ENCODE assay signal across 8 cellular contexts in the genomic region with DNA sequence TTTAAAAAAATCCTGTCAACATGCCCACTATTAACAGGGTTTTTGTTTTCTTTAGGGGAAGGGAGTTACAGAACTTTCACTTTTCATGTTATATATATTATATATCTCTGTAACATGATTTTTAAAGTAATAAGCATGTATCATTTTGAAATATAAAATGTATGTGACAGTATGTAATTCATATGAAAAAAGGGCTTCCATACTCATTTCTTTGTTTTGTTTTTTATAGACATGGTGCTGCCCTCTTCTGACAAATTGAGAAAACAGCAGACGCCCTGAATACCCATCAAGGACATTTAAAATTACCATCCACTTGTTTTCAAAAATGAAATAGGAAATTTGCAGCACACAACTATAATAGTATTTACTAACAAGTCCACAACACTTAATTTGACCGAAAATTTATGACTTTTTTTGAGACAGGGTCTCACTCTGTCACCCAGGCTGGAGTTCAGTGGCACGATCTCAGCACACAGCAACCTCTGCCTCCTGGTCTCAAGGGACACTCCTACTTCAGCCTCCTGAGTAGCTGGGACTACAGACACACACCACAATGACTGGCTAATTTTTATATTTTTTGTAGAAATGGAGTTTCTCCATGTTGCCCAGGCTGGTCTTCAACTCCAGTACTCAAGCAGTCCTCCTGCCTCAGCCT. TPM values are rescaled to one million over a fixed set of nuclear protein-coding genes. Genes with fewer than 3 reads are reported as not detected.
DNase-seq lines count a peak whose midpoint lies in the region; ATAC-seq and TF ChIP-seq lines count a peak whose summit lies in the region.

No MANE protein-coding gene starts in this region.

- no peak overlapping the region for H3K4me3 Mint-ChIP-seq in WTC11

- DNase-seq in NCI-H1436 (lab: John Stamatoyannopoulos, UW), result peak; percentile 9
- no peak for DNase-seq in NCI-H1436 treated with DMSO at 0.1 percent for 48 hours (lab: John Stamatoyannopoulos, UW)
- peak; percentile 48 for DNase-seq in HT-29 (ENCODE audit: low spot score)
- no peak for DNase-seq in WTC11 (ENCODE audit: low spot score)
- no peak for DNase-seq in left ventricle myocardium superior
- DNase-seq in stromal cell of bone marrow (ENCODE audit: low read depth), result peak; percentile 38
- no peak for DNase-seq in sciatic nerve (ENCODE audit: low spot score)
- no peak for DNase-seq in nucleus accumbens (lab: John Stamatoyannopoulos, UW)

- intact Hi-C loops in left ventricle myocardium superior (cut with micrococcal nuclease) (no loop called here), sciatic nerve (cut with DNase I) (no loop called here)

- no peaks in the 10 kb centered on the region for H3K27me3 Mint-ChIP-seq in WTC11 (ENCODE audit: low read depth)

- peak; percentile 56 for ATAC-seq in WTC11
- ATAC-seq in left ventricle myocardium superior, result peak; percentile 53
- ATAC-seq in sciatic nerve, result no peak

- H3K9me3 Mint-ChIP-seq in WTC11, result no peaks in the 10 kb centered on the region

- peaks cover 29% of the 10 kb centered on the region for H3K36me3 Mint-ChIP-seq in WTC11

- no peak overlapping the region for H3K27ac Mint-ChIP-seq in WTC11

- POLR2A ChIA-PET in WTC11 (lab: Charles Lee), result no interaction called here

- CTCF ChIA-PET in WTC11 (lab: Charles Lee), result interaction anchor here (0.6 to 1.4 kb wide), 8 partner anchors 9 to 204 kb away, joined by 3 to 8 read pairs (median 3); no protein-coding TSS in a partner anchor

- TF ChIP-seq CTCF in WTC11 (IDR thresholded peaks at IDR 0.05), result no peak

- no peaks in the 10 kb centered on the region for H3K4me1 Mint-ChIP-seq in WTC11

TF ChIP-seq in WTC11, 78 proteins besides CTCF, POLR2A, EP300 and RAD21:
- TF ChIP-seq, protein P1, sequence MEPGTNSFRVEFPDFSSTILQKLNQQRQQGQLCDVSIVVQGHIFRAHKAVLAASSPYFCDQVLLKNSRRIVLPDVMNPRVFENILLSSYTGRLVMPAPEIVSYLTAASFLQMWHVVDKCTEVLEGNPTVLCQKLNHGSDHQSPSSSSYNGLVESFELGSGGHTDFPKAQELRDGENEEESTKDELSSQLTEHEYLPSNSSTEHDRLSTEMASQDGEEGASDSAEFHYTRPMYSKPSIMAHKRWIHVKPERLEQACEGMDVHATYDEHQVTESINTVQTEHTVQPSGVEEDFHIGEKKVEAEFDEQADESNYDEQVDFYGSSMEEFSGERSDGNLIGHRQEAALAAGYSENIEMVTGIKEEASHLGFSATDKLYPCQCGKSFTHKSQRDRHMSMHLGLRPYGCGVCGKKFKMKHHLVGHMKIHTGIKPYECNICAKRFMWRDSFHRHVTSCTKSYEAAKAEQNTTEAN (CRISPR knock-in tag; IDR thresholded peaks at IDR 0.05), result no peak
- TF ChIP-seq, protein P2, sequence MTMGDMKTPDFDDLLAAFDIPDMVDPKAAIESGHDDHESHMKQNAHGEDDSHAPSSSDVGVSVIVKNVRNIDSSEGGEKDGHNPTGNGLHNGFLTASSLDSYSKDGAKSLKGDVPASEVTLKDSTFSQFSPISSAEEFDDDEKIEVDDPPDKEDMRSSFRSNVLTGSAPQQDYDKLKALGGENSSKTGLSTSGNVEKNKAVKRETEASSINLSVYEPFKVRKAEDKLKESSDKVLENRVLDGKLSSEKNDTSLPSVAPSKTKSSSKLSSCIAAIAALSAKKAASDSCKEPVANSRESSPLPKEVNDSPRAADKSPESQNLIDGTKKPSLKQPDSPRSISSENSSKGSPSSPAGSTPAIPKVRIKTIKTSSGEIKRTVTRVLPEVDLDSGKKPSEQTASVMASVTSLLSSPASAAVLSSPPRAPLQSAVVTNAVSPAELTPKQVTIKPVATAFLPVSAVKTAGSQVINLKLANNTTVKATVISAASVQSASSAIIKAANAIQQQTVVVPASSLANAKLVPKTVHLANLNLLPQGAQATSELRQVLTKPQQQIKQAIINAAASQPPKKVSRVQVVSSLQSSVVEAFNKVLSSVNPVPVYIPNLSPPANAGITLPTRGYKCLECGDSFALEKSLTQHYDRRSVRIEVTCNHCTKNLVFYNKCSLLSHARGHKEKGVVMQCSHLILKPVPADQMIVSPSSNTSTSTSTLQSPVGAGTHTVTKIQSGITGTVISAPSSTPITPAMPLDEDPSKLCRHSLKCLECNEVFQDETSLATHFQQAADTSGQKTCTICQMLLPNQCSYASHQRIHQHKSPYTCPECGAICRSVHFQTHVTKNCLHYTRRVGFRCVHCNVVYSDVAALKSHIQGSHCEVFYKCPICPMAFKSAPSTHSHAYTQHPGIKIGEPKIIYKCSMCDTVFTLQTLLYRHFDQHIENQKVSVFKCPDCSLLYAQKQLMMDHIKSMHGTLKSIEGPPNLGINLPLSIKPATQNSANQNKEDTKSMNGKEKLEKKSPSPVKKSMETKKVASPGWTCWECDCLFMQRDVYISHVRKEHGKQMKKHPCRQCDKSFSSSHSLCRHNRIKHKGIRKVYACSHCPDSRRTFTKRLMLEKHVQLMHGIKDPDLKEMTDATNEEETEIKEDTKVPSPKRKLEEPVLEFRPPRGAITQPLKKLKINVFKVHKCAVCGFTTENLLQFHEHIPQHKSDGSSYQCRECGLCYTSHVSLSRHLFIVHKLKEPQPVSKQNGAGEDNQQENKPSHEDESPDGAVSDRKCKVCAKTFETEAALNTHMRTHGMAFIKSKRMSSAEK (CRISPR knock-in tag; IDR thresholded peaks at IDR 0.05; ENCODE audit: borderline replicate concordance), result no peak
- TF ChIP-seq ATF1 (CRISPR knock-in tag; IDR thresholded peaks at IDR 0.05) (no peak), JUN (CRISPR knock-in tag; IDR thresholded peaks at IDR 0.05) (no peak)

RNA-seq across cellular contexts. Expression of a gene that starts 30.4 kb away (rescaled TPM):
- 15.4 and 17.6 TPM in 2 replicates for total RNA-seq in HT-29 (2014; rRNA removed; shearing (Covaris generic))
- total RNA-seq in WTC11 (2021) (79.2 to 102 TPM (median 98.0 TPM) in 3 replicates), left ventricle myocardium superior (24.7 TPM), sciatic nerve (73.7 TPM)

Comparison
In these comparisons a context has a peak if more than half of its experiments do, and no peak if none do; other contexts are left out.
1. DNase-seq: peak in NCI-H1436 (single experiment), HT-29 (single experiment) and stromal cell of bone marrow (single experiment); none in NCI-H1436 treated with DMSO at 0.1 percent for 48 hours (single experiment), WTC11 (single experiment), left ventricle myocardium superior (single experiment), sciatic nerve (single experiment) and nucleus accumbens (0 of 56).